Comparison of ENCODE assay signal across 8 cellular contexts in genomic region chr12:120580787-120581723, GRCh38. TPM values are rescaled to one million over a fixed set of nuclear protein-coding genes. Genes with fewer than 3 reads are reported as not detected.
DNase-seq lines count a peak whose midpoint lies in the region; ATAC-seq and TF ChIP-seq lines count a peak whose summit lies in the region.

Gene POP5, minus strand, starts transcription at chr12:120581402. Its CDS starts 40 bp downstream, at chr12:120581362.

- TF ChIP-seq POLR2A in Peyer's patch (IDR thresholded peaks at IDR 0.05), result peak; percentile 69 to 79

- H3K4me1 ChIP-seq in KMS-11 (ENCODE audit: low read depth, poor library complexity, severe bottlenecking) (peaks cover 27% of the 10 kb centered on the region), Peyer's patch (peaks cover 0 to 27% (median 10%) of the 10 kb centered on the region in 4 donors), muscle layer of colon (ENCODE audit: insufficient read depth, low read length) (peaks cover 26% of the 10 kb centered on the region)

- H3K4me3 ChIP-seq in KMS-11 (IDR thresholded peaks at IDR 0.05; ENCODE audit: insufficient read depth, low read depth, low read length) (no peak within 1 kb of the TSS), Peyer's patch (peak within 1 kb of the TSS; percentile 79 to 90 (median 84)), muscle layer of colon (ENCODE audit: low read depth in 1 of 2, low read length in 2 of 2) (peak within 1 kb of the TSS; percentile 76 to 95)

- no peaks in the 10 kb centered on the region for H4K20me1 ChIP-seq in KMS-11 (ENCODE audit: insufficient read depth)

- peak within 1 kb of the TSS; percentile 59; the same call in 1 of the 2 replicates for H3K9ac ChIP-seq in KMS-11
- peak within 1 kb of the TSS; percentile 65 for H3K9ac ChIP-seq in muscle layer of colon (ENCODE audit: low read length)

- H3K4me2 ChIP-seq in KMS-11, result peak within 1 kb of the TSS; percentile 68

- H2AFZ ChIP-seq in KMS-11 (ENCODE audit: low read depth), result peak within 1 kb of the TSS; percentile 76

- H3K79me2 ChIP-seq in KMS-11 (ENCODE audit: insufficient read depth, low read depth), result no peaks in the 10 kb centered on the region

- no peak within 1 kb of the TSS for H3K27ac ChIP-seq in KMS-11
- H3K27ac ChIP-seq in Peyer's patch, result peak within 1 kb of the TSS; percentile 59 to 86 (median 74)
- peak within 1 kb of the TSS; percentile 84 for H3K27ac ChIP-seq in muscle layer of colon (ENCODE audit: low read depth, low read length)

- H3K27me3 ChIP-seq in KMS-11 (ENCODE audit: insufficient read depth, low read depth) (no peaks in the 10 kb centered on the region), Peyer's patch (no peaks in the 10 kb centered on the region), muscle layer of colon (ENCODE audit: control insufficient read depth in 1 of 2, insufficient read depth in 2 of 2, low read length in 2 of 2) (no peaks in the 10 kb centered on the region)

- DNase-seq in DMS53 treated with DMSO at 0.1 percent for 48 hours (lab: John Stamatoyannopoulos, UW; ENCODE audit: unreplicated experiment) (peak; percentile 99), Peyer's patch (peak; percentile 96 to 99 (median 98))
- peak; percentile 96 for DNase-seq in activated T-cell treated with anti-CD3 and anti-CD28 coated beads, Interleukin-2, amount 50 U/mL, for 48 hours
- DNase-seq in stimulated activated CD8-positive, alpha-beta memory T cell treated with anti-CD3 and anti-CD28 coated beads, Interleukin-7, amount 100 ng/mL, for 24 hours (ENCODE audit: low read depth), result peak; percentile 89

- H3K9me3 ChIP-seq in Peyer's patch (no peaks in the 10 kb centered on the region), muscle layer of colon (ENCODE audit: low read length) (no peaks in the 10 kb centered on the region)

- TF ChIP-seq CTCF in KMS-11 (conservative IDR thresholded peaks at IDR 0.05; ENCODE audit: low read depth, low read length) (no peak), Peyer's patch (IDR thresholded peaks at IDR 0.05) (no peak)

- H3K36me3 ChIP-seq in KMS-11 (ENCODE audit: insufficient read depth), result peaks cover 5% of the 10 kb centered on the region; the same call in 1 of the 2 replicates
- H3K36me3 ChIP-seq in Peyer's patch, result peaks cover 0 to 38% (median 0%) of the 10 kb centered on the region in 3 donors
- H3K36me3 ChIP-seq in muscle layer of colon (ENCODE audit: insufficient read depth, low read length), result peaks cover 26% of the 10 kb centered on the region

- ATAC-seq in GM21737 (IDR thresholded peaks at IDR 0.05; ENCODE audit: unreplicated experiment) (peak; percentile 89), esophagus mucosa (peak; percentile 93)

RNA-seq across cellular contexts. Expression of gene POP5, which starts in this region (rescaled TPM):
- total RNA-seq in Peyer's patch (10 to 100 TPM; 22.5 to 75.9 (median 48.8) TPM), esophagus mucosa (26.2 TPM)
